Comparison of ENCODE assay signal across 16 cellular contexts in genomic region chr7:32888505-32888904, GRCh38. TPM values are rescaled to one million over a fixed set of nuclear protein-coding genes. Genes with fewer than 3 reads are reported as not detected.
A peak's percentile ranks its signal among the peaks of the same experiment; 100 is the strongest.
DNase-seq lines count a peak whose midpoint lies in the region; ATAC-seq, FAIRE-seq and TF ChIP-seq lines count a peak whose summit lies in the region.
"Had no signal": no experiment of that assay in that cellular context is flagged by ENCODE, and none has a peak within 500 bp of the region (broad histone marks: within the 10 kb centered on the region; RNA-seq: fewer than 3 reads in every experiment).

No MANE protein-coding gene starts in this region.

- no peak for FAIRE-seq in small intestine (lab: Jason Lieb, UNC)
- FAIRE-seq: bronchial epithelial cell, G401.6 had no signal

- H3K4me3 ChIP-seq in subcutaneous abdominal adipose tissue (ENCODE audit: low read depth in 1 of 5, low read length in 5 of 5) (peak overlapping the region in 1 of 5 donors; percentile 13), small intestine (ENCODE audit: low read depth in 1 of 2, low read length in 2 of 2) (no peak overlapping the region)

- 80 to 97% (median 91%) methylated on average over 6 of the region's 6 CpGs for whole genome bisulfite sequencing in small intestine, 3 donors

- no peak for TF ChIP-seq CTCF in VCaP (conservative IDR thresholded peaks at IDR 0.05)

- H3K27ac Mint-ChIP-seq in activated T-cell treated with anti-CD3 and anti-CD28 coated beads, Interleukin-2, amount 50 U/mL, for 72 hours: peak overlapping the region; percentile 59
- peak overlapping the region; percentile 99 for H3K27ac Mint-ChIP-seq in memory B cell

- peaks cover 62% of the 10 kb centered on the region for H3K4me1 Mint-ChIP-seq in activated T-cell treated with anti-CD3 and anti-CD28 coated beads, Interleukin-2, amount 50 U/mL, for 72 hours (ENCODE audit: low read depth)
- H3K4me1 Mint-ChIP-seq in memory B cell: peaks cover 23% of the 10 kb centered on the region

- H3K4me1 ChIP-seq in subcutaneous abdominal adipose tissue (ENCODE audit: control insufficient read depth in 5 of 5, insufficient read depth in 5 of 5, low read length in 5 of 5) (peaks cover 2 to 58% (median 44%) of the 10 kb centered on the region in 5 donors), small intestine (ENCODE audit: control insufficient read depth in 2 of 2, insufficient read depth in 1 of 2, low read depth in 1 of 2, low read length in 1 of 2) (peaks cover 0 to 6% of the 10 kb centered on the region in 2 donors)

- ATAC-seq in activated T-cell treated with anti-CD3 and anti-CD28 coated beads, Interleukin-2, amount 50 U/mL, for 72 hours (replicated peaks in 1 of 2): no peak
- ATAC-seq in memory B cell (ENCODE audit: low read depth) (no peak), HG03025 (IDR thresholded peaks at IDR 0.05; ENCODE audit: low FRiP score, unreplicated experiment) (no peak)
- ATAC-seq: esophagus mucosa, sciatic nerve had no signal

- H3K27me3 Mint-ChIP-seq in activated T-cell treated with anti-CD3 and anti-CD28 coated beads, Interleukin-2, amount 50 U/mL, for 72 hours (ENCODE audit: low read depth): no peaks in the 10 kb centered on the region
- no peaks in the 10 kb centered on the region for H3K27me3 Mint-ChIP-seq in memory B cell

- H3K9me3 ChIP-seq in subcutaneous abdominal adipose tissue (ENCODE audit: control insufficient read depth in 5 of 5, low read length in 5 of 5) (no peaks in the 10 kb centered on the region), small intestine (ENCODE audit: control insufficient read depth, low read depth) (no peaks in the 10 kb centered on the region)
- H3K9me3 ChIP-seq: upper lobe of left lung had no signal

- H3K36me3 Mint-ChIP-seq in activated T-cell treated with anti-CD3 and anti-CD28 coated beads, Interleukin-2, amount 50 U/mL, for 72 hours (ENCODE audit: insufficient read depth in 2 of 2): peaks cover 6 to 8% of the 10 kb centered on the region in 2 donors
- H3K36me3 Mint-ChIP-seq in memory B cell: no peaks in the 10 kb centered on the region

- H3K36me3 ChIP-seq in subcutaneous abdominal adipose tissue (ENCODE audit: control insufficient read depth in 5 of 5, insufficient read depth in 5 of 5, low read length in 5 of 5) (no peaks in the 10 kb centered on the region), small intestine (ENCODE audit: control insufficient read depth in 2 of 2, insufficient read depth in 2 of 2, low read length in 2 of 2) (no peaks in the 10 kb centered on the region)
- H3K36me3 ChIP-seq: upper lobe of left lung had no signal

- peak overlapping the region; percentile 92 to 95 for H3K4me3 Mint-ChIP-seq in activated T-cell treated with anti-CD3 and anti-CD28 coated beads, Interleukin-2, amount 50 U/mL, for 72 hours
- peak overlapping the region; percentile 21 for H3K4me3 Mint-ChIP-seq in memory B cell

- H3K27me3 ChIP-seq in subcutaneous abdominal adipose tissue (ENCODE audit: control insufficient read depth in 5 of 5, insufficient read depth in 4 of 5, low read length in 5 of 5): no peaks in the 10 kb centered on the region
- H3K27me3 ChIP-seq in small intestine (ENCODE audit: control insufficient read depth in 2 of 2, insufficient read depth in 2 of 2, low read length in 2 of 2): no peaks in the 10 kb centered on the region
- H3K27me3 ChIP-seq: upper lobe of left lung had no signal

- peak overlapping the region; percentile 99 for H3K27ac ChIP-seq in VCaP
- peak overlapping the region; percentile 35 for H3K27ac ChIP-seq in subcutaneous abdominal adipose tissue (ENCODE audit: low read depth, low read length)
- no peak overlapping the region for H3K27ac ChIP-seq in small intestine (ENCODE audit: low read depth in 1 of 2, low read length in 1 of 2)

- DNase-seq in activated T-cell treated with anti-CD3 and anti-CD28 coated beads, Interleukin-2, amount 50 U/mL, for 72 hours: no peak
- no peak for DNase-seq in activated T-cell treated with anti-CD3 and anti-CD28 coated beads for 4 hours
- DNase-seq in memory B cell (ENCODE audit: low spot score in 2 of 2): no peak
- DNase-seq in DMS 273 treated with DMSO at 0.1 percent for 48 hours (lab: John Stamatoyannopoulos, UW): no peak
- no peak for DNase-seq in small intestine
- DNase-seq: KG1; NCI-H2029; NK-92 treated with Interleukin-12 subunit alpha and Interleukin-12 subunit beta, amount 100 ng/mL, for 24 hours had no signal

- peak overlapping the region in 1 of 5 donors; percentile 16 for H3K9ac ChIP-seq in subcutaneous abdominal adipose tissue (ENCODE audit: low read length in 5 of 5)

- no peaks in the 10 kb centered on the region for H3K9me3 Mint-ChIP-seq in activated T-cell treated with anti-CD3 and anti-CD28 coated beads, Interleukin-2, amount 50 U/mL, for 72 hours
- no peaks in the 10 kb centered on the region for H3K9me3 Mint-ChIP-seq in memory B cell

RNA-seq across cellular contexts. Expression of gene KBTBD2, which starts 3.1 kb away (rescaled TPM):
- total RNA-seq in activated T-cell treated with anti-CD3 and anti-CD28 coated beads, Interleukin-2, amount 50 U/mL, for 72 hours: 10 to 100 TPM; 30.1 to 35.9 TPM
- polyA plus RNA-seq in small intestine: 10 to 100 TPM; 10.8 to 15.0 (median 13.9) TPM

Comparison
In these comparisons a context has a peak if more than half of its experiments do, and no peak if none do; other contexts are left out.
1. H3K27ac ChIP-seq: peak in VCaP (single experiment) and subcutaneous abdominal adipose tissue (single experiment); none in small intestine (0 of 2).